Comparison of ENCODE assay signal across 15 cellular contexts in genomic region chr7:108099650-108100049, GRCh38. TPM values are rescaled to one million over a fixed set of nuclear protein-coding genes. Genes with fewer than 3 reads are reported as not detected.
"Had no signal": no experiment of that assay in that cellular context is flagged by ENCODE, and none has a peak within 500 bp of the region (broad histone marks: within the 10 kb centered on the region; RNA-seq: fewer than 3 reads in every experiment).

No MANE protein-coding gene starts in this region.

- H3K4me3 Mint-ChIP-seq: activated CD4-positive, alpha-beta memory T cell treated with anti-CD3 and anti-CD28 coated beads for 36 hours; activated T-cell treated with anti-CD3 and anti-CD28 coated beads, Interleukin-2, amount 50 U/mL, for 4 hours; brain; dendritic cell treated with granulocyte-macrophage colony-stimulating factor and Interleukin-4, amounts not matched to agents 40 ng/mL and 50 ng/mL, for 4 days; effector memory CD8-positive, alpha-beta T cell; naive thymus-derived CD4-positive, alpha-beta T cell had no signal

- ATAC-seq: activated T-cell treated with anti-CD3 and anti-CD28 coated beads, Interleukin-2, amount 50 U/mL, for 4 hours; effector memory CD8-positive, alpha-beta T cell; lower lobe of right lung; naive thymus-derived CD4-positive, alpha-beta T cell had no signal

- H3K4me3 ChIP-seq: heart right ventricle, lower lobe of right lung, transverse colon had no signal

- H3K27me3 Mint-ChIP-seq: activated CD4-positive, alpha-beta memory T cell treated with anti-CD3 and anti-CD28 coated beads for 36 hours; brain had no signal

- H3K36me3 ChIP-seq: heart right ventricle, lower lobe of right lung, neutrophil, transverse colon had no signal

- H3K36me3 Mint-ChIP-seq: activated CD4-positive, alpha-beta memory T cell treated with anti-CD3 and anti-CD28 coated beads for 36 hours; activated naive CD4-positive, alpha-beta T cell treated with anti-CD3 and anti-CD28 coated beads, Interleukin-2, amount 50 U/mL, for 72 hours; brain; naive thymus-derived CD4-positive, alpha-beta T cell had no signal

- DNase-seq: activated CD4-positive, alpha-beta memory T cell treated with anti-CD3 and anti-CD28 coated beads for 36 hours; activated effector memory CD4-positive, alpha-beta T cell treated with anti-CD3 and anti-CD28 coated beads, Interleukin-2, amount 50 U/mL, for 16 hours; activated T-cell treated with anti-CD3 and anti-CD28 coated beads, Interleukin-2, amount 50 U/mL, for 4 hours; amygdala; effector memory CD8-positive, alpha-beta T cell; heart right ventricle; lower lobe of right lung; naive thymus-derived CD4-positive, alpha-beta T cell; retina; T-helper 9 cell; transverse colon had no signal

- H3K27ac ChIP-seq: heart right ventricle, lower lobe of right lung, neutrophil had no signal

- H3K4me1 Mint-ChIP-seq: naive thymus-derived CD4-positive, alpha-beta T cell had no signal

- H3K9me3 Mint-ChIP-seq: activated CD4-positive, alpha-beta memory T cell treated with anti-CD3 and anti-CD28 coated beads for 36 hours; activated naive CD4-positive, alpha-beta T cell treated with anti-CD3 and anti-CD28 coated beads, Interleukin-2, amount 50 U/mL, for 72 hours; activated T-cell treated with anti-CD3 and anti-CD28 coated beads, Interleukin-2, amount 50 U/mL, for 4 hours; brain; dendritic cell treated with granulocyte-macrophage colony-stimulating factor and Interleukin-4, amounts not matched to agents 40 ng/mL and 50 ng/mL, for 4 days; effector memory CD8-positive, alpha-beta T cell; naive thymus-derived CD4-positive, alpha-beta T cell had no signal

- H3K9me3 ChIP-seq: heart right ventricle, lower lobe of right lung, neutrophil, transverse colon had no signal

- H3K27me3 ChIP-seq: heart right ventricle, transverse colon had no signal

- H3K27ac Mint-ChIP-seq: activated CD4-positive, alpha-beta memory T cell treated with anti-CD3 and anti-CD28 coated beads for 36 hours; activated naive CD4-positive, alpha-beta T cell treated with anti-CD3 and anti-CD28 coated beads, Interleukin-2, amount 50 U/mL, for 72 hours; brain; dendritic cell treated with granulocyte-macrophage colony-stimulating factor and Interleukin-4, amounts not matched to agents 40 ng/mL and 50 ng/mL, for 4 days; effector memory CD8-positive, alpha-beta T cell; naive thymus-derived CD4-positive, alpha-beta T cell had no signal

RNA-seq across cellular contexts. Expression of gene LAMB4, which starts 30.5 kb away (rescaled TPM):
- total RNA-seq: activated CD4-positive, alpha-beta memory T cell treated with anti-CD3 and anti-CD28 coated beads for 36 hours; activated naive CD4-positive, alpha-beta T cell treated with anti-CD3 and anti-CD28 coated beads, Interleukin-2, amount 50 U/mL, for 72 hours; activated T-cell treated with anti-CD3 and anti-CD28 coated beads, Interleukin-2, amount 50 U/mL, for 4 hours; lower lobe of right lung; transverse colon had no signal
- polyA plus RNA-seq: naive thymus-derived CD4-positive, alpha-beta T cell had no signal
